Comparison of ENCODE assay signal across 16 cellular contexts in genomic region chr10:71918992-71919391, GRCh38. TPM values are rescaled to one million over a fixed set of nuclear protein-coding genes. Genes with fewer than 3 reads are reported as not detected.
DNase-seq lines count a peak whose midpoint lies in the region; ATAC-seq and TF ChIP-seq lines count a peak whose summit lies in the region.
"Had no signal": no experiment of that assay in that cellular context is flagged by ENCODE, and none has a peak within 500 bp of the region (broad histone marks: within the 10 kb centered on the region; RNA-seq: fewer than 3 reads in every experiment).

No MANE protein-coding gene starts in this region.

- BruUV-seq in mammary epithelial cell (replicated peaks; lab: Mats Ljungman, UMichigan) (TSS peak; percentile 91), MCF 10A (replicated peaks; lab: Mats Ljungman, UMichigan) (no TSS peak)

- CTCF ChIA-PET in mammary epithelial cell (lab: Charles Lee; ENCODE audit: low non-redundant PET): no interaction called here
- CTCF ChIA-PET in MCF 10A (lab: Yijun Ruan, JAX): interaction anchor here (0.6 to 1.4 kb wide), 4 partner anchors 19 to 1008 kb away, joined by 3 to 10 read pairs (median 3); no protein-coding TSS in a partner anchor
- CTCF ChIA-PET in activated CD8-positive, alpha-beta memory T cell treated with anti-CD3 and anti-CD28 coated beads, Interleukin-2, amount 10 ng/mL, durations not matched to agents 7 days and 5 days (lab: Charles Lee): no interaction called here

- H3K4me3 Mint-ChIP-seq in MCF 10A (ENCODE audit: unreplicated experiment) (no peak overlapping the region), neural progenitor cell (no peak overlapping the region)
- no peak overlapping the region for H3K4me3 Mint-ChIP-seq in activated CD8-positive, alpha-beta memory T cell treated with anti-CD3 and anti-CD28 coated beads, Interleukin-2, amount 10 ng/mL, durations not matched to agents 7 days and 5 days
- H3K4me3 Mint-ChIP-seq: CD4-positive, alpha-beta T cell had no signal

- in situ Hi-C loops in mammary epithelial cell (cut with MboI; ENCODE audit: low sequenced_read_pairs in 2 of 2): loop anchor here in 1 of 2 donors (25.0 kb wide), 2 partner anchors 293 to 418 kb away; partner anchors contain the start of genes ANAPC16 and ASCC1

- no peaks in the 10 kb centered on the region for H3K9me3 Mint-ChIP-seq in MCF 10A (ENCODE audit: unreplicated experiment)
- peaks cover 12% of the 10 kb centered on the region for H3K9me3 Mint-ChIP-seq in neural progenitor cell
- peaks cover 2% of the 10 kb centered on the region for H3K9me3 Mint-ChIP-seq in activated CD8-positive, alpha-beta memory T cell treated with anti-CD3 and anti-CD28 coated beads, Interleukin-2, amount 10 ng/mL, durations not matched to agents 7 days and 5 days (ENCODE audit: low read depth)
- H3K9me3 Mint-ChIP-seq: CD4-positive, alpha-beta T cell had no signal

- TF ChIP-seq POLR2A in heart left ventricle (IDR thresholded peaks at IDR 0.05): no peak

- no peaks in the 10 kb centered on the region for H4K20me1 ChIP-seq in mammary epithelial cell (ENCODE audit: insufficient read depth, low read length)
- H4K20me1 ChIP-seq in neural progenitor cell (ENCODE audit: low read depth): no peaks in the 10 kb centered on the region

- H3K36me3 Mint-ChIP-seq in MCF 10A (ENCODE audit: insufficient read depth, unreplicated experiment) (no peaks in the 10 kb centered on the region), neural progenitor cell (peaks cover 3% of the 10 kb centered on the region)
- H3K36me3 Mint-ChIP-seq in activated CD8-positive, alpha-beta memory T cell treated with anti-CD3 and anti-CD28 coated beads, Interleukin-2, amount 10 ng/mL, durations not matched to agents 7 days and 5 days: no peaks in the 10 kb centered on the region

- H3K4me3 ChIP-seq in mammary epithelial cell (replicated peaks in 1 of 3; ENCODE audit: insufficient read depth in 1 of 3, low read depth in 2 of 3, low read length in 3 of 3): no peak overlapping the region
- no peak overlapping the region for H3K4me3 ChIP-seq in esophagus (ENCODE audit: low read depth in 1 of 2, low read length in 2 of 2)
- no peak overlapping the region for H3K4me3 ChIP-seq in neural progenitor cell
- H3K4me3 ChIP-seq in heart left ventricle: no peak overlapping the region
- H3K4me3 ChIP-seq: A549, GM23248 had no signal

- POLR2A ChIA-PET in MCF 10A (lab: Yijun Ruan, JAX): no interaction called here

- H3K9ac ChIP-seq in mammary epithelial cell (ENCODE audit: insufficient read depth, low read length) (no peak overlapping the region), neural progenitor cell (no peak overlapping the region)
- H3K9ac ChIP-seq: GM23248 had no signal

- H3K4me2 ChIP-seq in mammary epithelial cell (ENCODE audit: insufficient read depth, low read depth, low read length): peak overlapping the region; percentile 10
- H3K4me2 ChIP-seq in neural progenitor cell: no peak overlapping the region

- no peak for TF ChIP-seq CTCF in mammary epithelial cell (conservative IDR thresholded peaks at IDR 0.05 in 1 of 2, IDR thresholded peaks at IDR 0.05 in 1 of 2; ENCODE audit: extremely low read depth in 1 of 2, insufficient read depth in 1 of 2, low read depth in 1 of 2, low read length in 2 of 2)
- no peak for TF ChIP-seq CTCF in MCF 10A (IDR thresholded peaks at IDR 0.05; ENCODE audit: unreplicated experiment)
- no peak for TF ChIP-seq CTCF in neural progenitor cell (IDR thresholded peaks at IDR 0.05)
- TF ChIP-seq CTCF in heart left ventricle (IDR thresholded peaks at IDR 0.05): no peak

- peaks cover 41% of the 10 kb centered on the region for H3K4me1 ChIP-seq in mammary epithelial cell (ENCODE audit: insufficient read depth, low read length)
- peaks cover 5% of the 10 kb centered on the region in 2 donors for H3K4me1 ChIP-seq in esophagus (ENCODE audit: control insufficient read depth in 2 of 2, insufficient read depth in 2 of 2, low read length in 1 of 2)
- H3K4me1 ChIP-seq in neural progenitor cell: peaks cover 8% of the 10 kb centered on the region
- peaks cover 0 to 33% (median 11%) of the 10 kb centered on the region in 12 donors for H3K4me1 ChIP-seq in heart left ventricle

- 82% methylated on average over 6 of the region's 7 CpGs for WGBS in mammary epithelial cell (ENCODE audit: low coverage, missing lambda C conversion rate)
- WGBS in esophagus, 2 donors: 45 to 60% methylated on average over 6 to 7 of the region's 7 CpGs
- WGBS in heart left ventricle, 4 donors: 77 to 84% (median 80%) methylated on average over 7 of the region's 7 CpGs

- dilution Hi-C loops in mammary epithelial cell (cut with HindIII; ENCODE audit: low sequenced_read_pairs): loop anchor here (5.0 kb wide), 1 partner anchor 93 kb away; no protein-coding TSS in a partner anchor

- H3K27ac ChIP-seq in mammary epithelial cell (ENCODE audit: insufficient read depth, low read depth, low read length) (no peak overlapping the region), esophagus (ENCODE audit: low read depth in 2 of 2, low read length in 1 of 2) (peak overlapping the region; percentile 51 to 61), neural progenitor cell (no peak overlapping the region), heart left ventricle (no peak overlapping the region)
- H3K27ac ChIP-seq: 22Rv1, C4-2B, GM23248 had no signal

- H2AFZ ChIP-seq in mammary epithelial cell (ENCODE audit: low read depth, low read length) (peak overlapping the region; percentile 85), neural progenitor cell (replicated peaks) (no peak overlapping the region)
- H2AFZ ChIP-seq: GM23248 had no signal

- intact Hi-C loops in mammary epithelial cell (cut with micrococcal nuclease) (no loop called here), MCF 10A (cut with micrococcal nuclease) (no loop called here), heart left ventricle (cut with DNase I) (no loop called here)

- H3K79me2 ChIP-seq in mammary epithelial cell (ENCODE audit: insufficient read depth, low read length): no peaks in the 10 kb centered on the region
- H3K79me2 ChIP-seq in neural progenitor cell (ENCODE audit: low read depth): no peaks in the 10 kb centered on the region

- H3K27me3 Mint-ChIP-seq in MCF 10A (ENCODE audit: insufficient read depth, unreplicated experiment): no peaks in the 10 kb centered on the region
- peaks cover 18% of the 10 kb centered on the region for H3K27me3 Mint-ChIP-seq in neural progenitor cell (ENCODE audit: insufficient read depth, low read depth)
- peaks cover 9% of the 10 kb centered on the region for H3K27me3 Mint-ChIP-seq in activated CD8-positive, alpha-beta memory T cell treated with anti-CD3 and anti-CD28 coated beads, Interleukin-2, amount 10 ng/mL, durations not matched to agents 7 days and 5 days
- H3K27me3 Mint-ChIP-seq: CD4-positive, alpha-beta T cell had no signal

- H3K36me3 ChIP-seq in mammary epithelial cell (ENCODE audit: insufficient read depth, low read length) (no peaks in the 10 kb centered on the region), esophagus (ENCODE audit: control insufficient read depth in 2 of 2, insufficient read depth in 2 of 2, low read length in 1 of 2) (no peaks in the 10 kb centered on the region), neural progenitor cell (no peaks in the 10 kb centered on the region), heart left ventricle (no peaks in the 10 kb centered on the region)

- ATAC-seq in HG02970 (IDR thresholded peaks at IDR 0.05; ENCODE audit: low FRiP score, unreplicated experiment) (no peak), HG02588 (IDR thresholded peaks at IDR 0.05; ENCODE audit: unreplicated experiment) (no peak), heart left ventricle (no peak)
- ATAC-seq in activated CD8-positive, alpha-beta memory T cell treated with anti-CD3 and anti-CD28 coated beads, Interleukin-2, amount 10 ng/mL, durations not matched to agents 7 days and 5 days: no peak
- ATAC-seq: A549 had no signal

- DNase-seq in mammary epithelial cell: no peak
- DNase-seq in MCF 10A (ENCODE audit: unreplicated experiment): no peak
- no peak for DNase-seq in neural progenitor cell (ENCODE audit: low spot score)
- no peak for DNase-seq in activated CD8-positive, alpha-beta memory T cell treated with anti-CD3 and anti-CD28 coated beads, Interleukin-2, amount 10 ng/mL, durations not matched to agents 7 days and 5 days
- DNase-seq in heart left ventricle: no peak
- DNase-seq: AML-193; Caco-2; CD4-positive, alpha-beta T cell; GM23248; HCEC 1CT had no signal

- H3K9me3 ChIP-seq in mammary epithelial cell (replicated peaks; ENCODE audit: insufficient read depth, low read length) (no peaks in the 10 kb centered on the region), esophagus (ENCODE audit: control insufficient read depth in 2 of 2, insufficient read depth in 1 of 2, low read depth in 1 of 2, low read length in 1 of 2) (no peaks in the 10 kb centered on the region), neural progenitor cell (ENCODE audit: low read depth) (no peaks in the 10 kb centered on the region), heart left ventricle (peaks cover 0 to 5% (median 0%) of the 10 kb centered on the region in 12 donors)
- H3K9me3 ChIP-seq: A549, Caco-2 had no signal

- H3F3A ChIP-seq in neural progenitor cell (ENCODE audit: low read depth): no peaks in the 10 kb centered on the region

- H3K27me3 ChIP-seq in mammary epithelial cell (ENCODE audit: insufficient read depth, low read length) (no peaks in the 10 kb centered on the region), esophagus (ENCODE audit: control insufficient read depth in 1 of 2, insufficient read depth in 2 of 2, low read length in 2 of 2) (no peaks in the 10 kb centered on the region), neural progenitor cell (no peaks in the 10 kb centered on the region), heart left ventricle (no peaks in the 10 kb centered on the region)

- peaks cover 11% of the 10 kb centered on the region for H3K4me1 Mint-ChIP-seq in MCF 10A (ENCODE audit: insufficient read depth, unreplicated experiment)
- H3K4me1 Mint-ChIP-seq in neural progenitor cell: peaks cover 35% of the 10 kb centered on the region
- no peaks in the 10 kb centered on the region for H3K4me1 Mint-ChIP-seq in activated CD8-positive, alpha-beta memory T cell treated with anti-CD3 and anti-CD28 coated beads, Interleukin-2, amount 10 ng/mL, durations not matched to agents 7 days and 5 days

- no peak overlapping the region for H3K27ac Mint-ChIP-seq in MCF 10A (ENCODE audit: low read depth, unreplicated experiment)
- H3K27ac Mint-ChIP-seq in neural progenitor cell: peak overlapping the region; percentile 29
- H3K27ac Mint-ChIP-seq in activated CD8-positive, alpha-beta memory T cell treated with anti-CD3 and anti-CD28 coated beads, Interleukin-2, amount 10 ng/mL, durations not matched to agents 7 days and 5 days: no peak overlapping the region
- H3K27ac Mint-ChIP-seq: CD4-positive, alpha-beta T cell had no signal

RNA-seq across cellular contexts. Expression of gene CHST3, which starts 45.2 kb away (rescaled TPM):
- total RNA-seq in mammary epithelial cell (10 to 100 TPM; 32.4 to 85.0 TPM), MCF 10A (2022) (28.7 and 29.3 TPM in 2 replicates), neural progenitor cell (ENCODE audit: low replicate concordance) (9.1 and 11.9 TPM in 2 replicates), heart left ventricle (10 to 100 TPM; 12.0 to 51.3 (median 25.0) TPM)
- polyA plus RNA-seq in mammary epithelial cell (18.1 TPM), esophagus (1 to 10 TPM; 2.6 to 3.2 TPM), heart left ventricle (10 to 100 TPM in 1 of 2 donors, 1 to 10 TPM in 1; 8.1 to 30.4 TPM)
- polyA minus RNA-seq in mammary epithelial cell: 35.7 TPM
- total RNA-seq in activated CD8-positive, alpha-beta memory T cell treated with anti-CD3 and anti-CD28 coated beads, Interleukin-2, amount 10 ng/mL, durations not matched to agents 7 days and 5 days: under 1 TPM in 1 of 2 experiments, not detected in 1; 0.05 TPM
- total RNA-seq: CD4-positive, alpha-beta T cell had no signal

Comparison
In these comparisons a context has a peak if more than half of its experiments do, and no peak if none do; other contexts are left out.
1. H3K27ac ChIP-seq: peak in esophagus (2 of 2); none in mammary epithelial cell (single experiment), neural progenitor cell (single experiment) and heart left ventricle (0 of 12).